Comparison of ENCODE assay signal across 8 cellular contexts in genomic region chr14:67820428-67820881, GRCh38. TPM values are rescaled to one million over a fixed set of nuclear protein-coding genes. Genes with fewer than 3 reads are reported as not detected.
DNase-seq lines count a peak whose midpoint lies in the region; ATAC-seq, FAIRE-seq and TF ChIP-seq lines count a peak whose summit lies in the region.

No MANE protein-coding gene starts in this region.

- no peaks in the 10 kb centered on the region for H3K36me3 ChIP-seq in H1 (ENCODE audit: control insufficient read depth in 2 of 4, insufficient read depth in 4 of 4, low read length in 3 of 4)

- DNase-seq in ACHN, result peak; percentile 62
- no peak for DNase-seq in GM12864 (ENCODE audit: low read depth)
- DNase-seq in RCC 7860 (ENCODE audit: low spot score), result peak; percentile 28
- no peak for DNase-seq in H1 (ENCODE audit: low read depth in 1 of 2, low spot score in 2 of 2)
- no peak for DNase-seq in neural crest cell (ENCODE audit: low read depth, low spot score)
- no peak for DNase-seq in T-helper 9 cell
- DNase-seq in D721Med (ENCODE audit: insufficient read length, low spot score), result no peak

- H2BK12ac ChIP-seq in H1 (ENCODE audit: low read depth, low read length), result peak overlapping the region; percentile 18; the same call in 1 of the 2 replicates

- H3K4me1 ChIP-seq in H1 (replicated peaks in 1 of 4; ENCODE audit: control insufficient read depth in 3 of 4, insufficient read depth in 4 of 4, low read length in 3 of 4), result peaks cover 0 to 9% (median 3%) of the 10 kb centered on the region in 4 experiments; a peak in 6 of 7 replicates

- H4K8ac ChIP-seq in H1 (ENCODE audit: extremely low read depth, insufficient read depth, low read length), result no peak overlapping the region

- no peaks in the 10 kb centered on the region for H3K27me3 Mint-ChIP-seq in neural crest cell (ENCODE audit: low read depth)

- no peak overlapping the region for H3K56ac ChIP-seq in H1 (replicated peaks; ENCODE audit: insufficient read length, low read depth, low read length)

- peaks cover 37% of the 10 kb centered on the region for H3K4me1 Mint-ChIP-seq in neural crest cell

- H4K91ac ChIP-seq in H1 (replicated peaks; ENCODE audit: insufficient read length, low read length), result no peak overlapping the region

- no peak overlapping the region for H3K27ac ChIP-seq in H1 (ENCODE audit: low read depth, low read length)

- no peaks in the 10 kb centered on the region for H3K9me3 ChIP-seq in H1 (ENCODE audit: insufficient read depth in 2 of 2, low read depth in 1 of 2, low read length in 1 of 2)

- no peak overlapping the region for H3K23ac ChIP-seq in H1 (ENCODE audit: insufficient read length)

- H4K5ac ChIP-seq in H1 (ENCODE audit: insufficient read length, low read depth, low read length), result no peak overlapping the region

- no peak for TF ChIP-seq EP300 in H1 (IDR thresholded peaks at IDR 0.05; ENCODE audit: borderline replicate concordance in 1 of 2, low read depth in 2 of 2, low read length in 2 of 2)

- H3K23me2 ChIP-seq in H1 (ENCODE audit: low read depth, low read length), result peaks cover 7% of the 10 kb centered on the region; the same call in 1 of the 2 replicates

- H2AK5ac ChIP-seq in H1 (ENCODE audit: low read depth, low read length), result no peak overlapping the region

- POLR2A ChIA-PET in H1 (lab: Charles Lee; ENCODE audit: partially characterized antibody), result no interaction called here

- peak overlapping the region; percentile 97 for H3K4me3 Mint-ChIP-seq in neural crest cell

- TF ChIP-seq CTCF in GM12864 (IDR thresholded peaks at IDR 0.05; ENCODE audit: low read depth, low read length, missing control alignments) (no peak), H1 (IDR thresholded peaks at IDR 0.05; ENCODE audit: control extremely low read depth in 1 of 3, insufficient read depth in 1 of 3, low read depth in 1 of 3, low read length in 3 of 3) (no peak), neural crest cell (conservative IDR thresholded peaks at IDR 0.05) (no peak), D721Med (IDR thresholded peaks at IDR 0.05; ENCODE audit: insufficient read depth, missing control alignments) (no peak)

- no peak overlapping the region; the same call in 1 of the 2 replicates for H2BK20ac ChIP-seq in H1 (ENCODE audit: low read length)

- no peaks in the 10 kb centered on the region for H3K36me3 Mint-ChIP-seq in neural crest cell (ENCODE audit: low read depth)

- TF ChIP-seq POLR2A in H1 (IDR thresholded peaks at IDR 0.05; ENCODE audit: control extremely low read depth in 1 of 2, low read depth in 2 of 2, low read length in 2 of 2), result no peak

- WGBS in H1 (ENCODE audit: extremely low coverage in 1 of 2, insufficient coverage in 1 of 2, insufficient read length in 1 of 2, insufficient replicate concordance in 2 of 2, low coverage in 1 of 2, low lambda C conversion rate in 2 of 2, missing lambda C conversion rate in 1 of 2), 2 experiments, result 81 to 100% methylated on average over 1 to 12 of the region's 12 CpGs

- H3K4me3 ChIP-seq in GM12864 (ENCODE audit: low read depth, low read length) (peak overlapping the region; percentile 74), H1 (ENCODE audit: extremely low read depth in 1 of 4, insufficient read depth in 2 of 4, low read depth in 3 of 4, low read length in 4 of 4) (peak overlapping the region; percentile 64 to 97 (median 89); a peak in 7 of 8 replicates)

- H3K4me2 ChIP-seq in H1 (ENCODE audit: insufficient read depth in 1 of 2, low read depth in 2 of 2, low read length in 2 of 2), result peak overlapping the region; percentile 76 to 97

- H3K27ac Mint-ChIP-seq in neural crest cell (ENCODE audit: unreplicated experiment), result peak overlapping the region; percentile 99

- CTCF ChIA-PET in H1 (lab: Charles Lee; ENCODE audit: partially characterized antibody), result interaction anchor here (1.8 kb wide), 1 partner anchor 18 kb away, joined by 10 read pairs; no protein-coding TSS in a partner anchor

- peaks cover 0 to 14% of the 10 kb centered on the region in 2 experiments; a peak in 3 of 4 replicates for H3K79me2 ChIP-seq in H1 (ENCODE audit: control insufficient read depth in 1 of 2, insufficient read depth in 2 of 2, low read length in 2 of 2)

- H3K4ac ChIP-seq in H1 (replicated peaks; ENCODE audit: insufficient read length, low read depth, low read length), result peak overlapping the region; percentile 25

- H3K14ac ChIP-seq in H1 (ENCODE audit: insufficient read length), result no peak overlapping the region

- no peak for ATAC-seq in GM19351 (IDR thresholded peaks at IDR 0.05; ENCODE audit: unreplicated experiment)

- H3K9me3 Mint-ChIP-seq in neural crest cell, result no peaks in the 10 kb centered on the region

- H3K18ac ChIP-seq in H1 (ENCODE audit: extremely low read depth, low read length), result no peak overlapping the region

- H3K9ac ChIP-seq in H1 (replicated peaks in 1 of 4; ENCODE audit: extremely low read depth in 1 of 4, low read depth in 3 of 4, low read length in 3 of 4), result peak overlapping the region in 1 of 4 experiments; percentile 89; a peak in 2 of 7 replicates

- no peaks in the 10 kb centered on the region for H3K27me3 ChIP-seq in H1 (replicated peaks in 1 of 4; ENCODE audit: control insufficient read depth in 3 of 4, extremely low read depth in 1 of 4, insufficient read depth in 3 of 4, low read length in 3 of 4)

- TF ChIP-seq RAD21 in H1 (IDR thresholded peaks at IDR 0.05 in 1 of 2, conservative IDR thresholded peaks at IDR 0.05 in 1 of 2; ENCODE audit: low read depth in 2 of 2, low read length in 2 of 2), result no peak

- H4K20me1 ChIP-seq in H1 (replicated peaks in 1 of 2; ENCODE audit: control insufficient read depth in 1 of 2, insufficient read depth in 2 of 2, low read length in 2 of 2), result no peaks in the 10 kb centered on the region

- in situ Hi-C loops in ACHN (cut with HindIII; ENCODE audit: low pct_ligation_motif_present, low pct_unique_long_range_greater_than_20kb, low sequenced_read_pairs), result no loop called here

- no peak overlapping the region for H2BK120ac ChIP-seq in H1 (replicated peaks; ENCODE audit: low read depth, low read length)

- no peak for FAIRE-seq in RCC 7860 (lab: Jason Lieb, UNC)
- FAIRE-seq in H1 (lab: Jason Lieb, UNC), result no peak
- FAIRE-seq in D721Med (lab: Jason Lieb, UNC), result no peak

- H2BK5ac ChIP-seq in H1 (ENCODE audit: low read depth, low read length), result no peak overlapping the region

- H2AFZ ChIP-seq in H1 (ENCODE audit: low read length), result peak overlapping the region; percentile 96; the same call in 1 of the 2 replicates

- H3K79me1 ChIP-seq in H1 (ENCODE audit: low read depth, low read length), result no peaks in the 10 kb centered on the region

- no peak overlapping the region for H2BK15ac ChIP-seq in H1 (ENCODE audit: low read length)

TF ChIP-seq in H1, 55 proteins besides CTCF, POLR2A, EP300 and RAD21:
- no peak for TF ChIP-seq BACH1 (IDR thresholded peaks at IDR 0.05; ENCODE audit: low read length)
- no peak for TF ChIP-seq SIX5 (IDR thresholded peaks at IDR 0.05; ENCODE audit: low read depth, low read length)
- TF ChIP-seq CBX8 (IDR thresholded peaks at IDR 0.05; ENCODE audit: borderline replicate concordance, low read depth, low read length), result no peak
- TF ChIP-seq SP1 (IDR thresholded peaks at IDR 0.05; ENCODE audit: low read depth, low read length), result no peak

RNA-seq across cellular contexts. Expression of gene RAD51B, which starts 0.9 kb away (rescaled TPM):
- 11.0 and 14.9 TPM in 2 replicates for total RNA-seq in H1 (2021; fragmentation: NEBNext Ultra II Directional; extraction: Animal tissue kit (Norgen Biotek cat#: 25700))
- 3.9 and 4.3 TPM in 2 replicates for polyA plus RNA-seq in H1 (2011; rRNA removed)
- 3.9 TPM for polyA plus RNA-seq in H1 (2011; cell fraction: cytosol; rRNA removed)
- polyA plus RNA-seq in H1 (2011; cell fraction: nucleus; rRNA removed), result 5.0 TPM
- 2.6 to 5.6 TPM (median 4.1 TPM) in 4 replicates for polyA plus RNA-seq in H1 (2012, experiment 1 of 2)
- polyA plus RNA-seq in H1 (2012, experiment 2 of 2), result 0.98 TPM
- 4.2 TPM for polyA plus RNA-seq in H1 (2013, experiment 1 of 2)
- 6.0 TPM for polyA plus RNA-seq in H1 (2013, experiment 2 of 2)
- 49.5 and 69.9 TPM in 2 replicates for polyA minus RNA-seq in H1 (2011; rRNA and poly(A)+ RNA removed)
- 9.0 TPM for polyA minus RNA-seq in H1 (2011; cell fraction: cytosol; rRNA and poly(A)+ RNA removed)
- 119 TPM for polyA minus RNA-seq in H1 (2011; cell fraction: nucleus; rRNA and poly(A)+ RNA removed)
- 14.6 and 16.7 TPM in 2 replicates for total RNA-seq in neural crest cell

RNA-seq across cellular contexts. Expression of gene ZFYVE26, which starts 4.1 kb away (rescaled TPM):
- total RNA-seq in H1 (2021; fragmentation: NEBNext Ultra II Directional; extraction: Animal tissue kit (Norgen Biotek cat#: 25700)), result 23.3 and 26.5 TPM in 2 replicates
- 12.6 and 13.0 TPM in 2 replicates for polyA plus RNA-seq in H1 (2011; rRNA removed)
- 12.1 TPM for polyA plus RNA-seq in H1 (2011; cell fraction: cytosol; rRNA removed)
- polyA plus RNA-seq in H1 (2011; cell fraction: nucleus; rRNA removed), result 33.8 TPM
- polyA plus RNA-seq in H1 (2012, experiment 1 of 2), result 11.3 to 20.2 TPM (median 13.9 TPM) in 4 replicates
- 3.4 TPM for polyA plus RNA-seq in H1 (2012, experiment 2 of 2)
- 8.0 TPM for polyA plus RNA-seq in H1 (2013, experiment 1 of 2)
- polyA plus RNA-seq in H1 (2013, experiment 2 of 2), result 10.2 TPM
- 61.4 and 82.1 TPM in 2 replicates for polyA minus RNA-seq in H1 (2011; rRNA and poly(A)+ RNA removed)
- polyA minus RNA-seq in H1 (2011; cell fraction: cytosol; rRNA and poly(A)+ RNA removed), result 19.2 TPM
- polyA minus RNA-seq in H1 (2011; cell fraction: nucleus; rRNA and poly(A)+ RNA removed), result 76.6 TPM
- 24.3 TPM in 2 replicates for total RNA-seq in neural crest cell

Comparison
In these comparisons a context has a peak if more than half of its experiments do, and no peak if none do; other contexts are left out.
1. DNase-seq: peak in ACHN (single experiment) and RCC 7860 (single experiment); none in GM12864 (single experiment), H1 (0 of 2), neural crest cell (single experiment), T-helper 9 cell (single experiment) and D721Med (single experiment).